ENCODE assay signal across 26 cellular contexts in the genomic region with DNA sequence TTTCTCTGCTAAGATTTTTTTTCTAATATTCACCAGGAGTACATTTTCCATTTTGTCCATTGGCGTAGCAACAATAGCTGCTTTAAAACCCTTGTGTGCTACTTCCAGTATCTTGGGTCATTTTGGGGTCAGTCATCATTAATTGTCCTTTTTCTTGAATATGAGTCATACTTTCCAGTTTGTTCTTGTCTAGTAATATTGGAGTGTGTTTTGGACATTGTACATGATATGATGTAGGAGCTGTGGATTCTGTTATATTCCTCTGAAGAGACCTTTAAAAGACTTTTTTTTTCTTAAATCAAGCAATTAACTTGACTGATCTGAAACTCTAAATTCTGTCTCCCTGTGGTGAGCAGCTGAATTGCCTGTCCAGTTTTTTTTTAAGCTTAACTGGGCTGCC. TPM values are rescaled to one million over a fixed set of nuclear protein-coding genes. Genes with fewer than 3 reads are reported as not detected.
DNase-seq lines count a peak whose midpoint lies in the region; ATAC-seq, FAIRE-seq and TF ChIP-seq lines count a peak whose summit lies in the region.
"Had no signal": no experiment of that assay in that cellular context is flagged by ENCODE, and none has a peak within 500 bp of the region (broad histone marks: within the 10 kb centered on the region; RNA-seq: fewer than 3 reads in every experiment).

No MANE protein-coding gene starts in this region.

- H3K27me3 ChIP-seq in bronchial epithelial cell (ENCODE audit: control insufficient read depth, insufficient read depth, low read length), result no peaks in the 10 kb centered on the region
- no peaks in the 10 kb centered on the region for H3K27me3 ChIP-seq in CD4-positive, alpha-beta memory T cell (ENCODE audit: insufficient read depth, low read length)
- H3K27me3 ChIP-seq: pancreas, tibial nerve had no signal

- no peak for TF ChIP-seq CTCF in bronchial epithelial cell (IDR thresholded peaks at IDR 0.05; ENCODE audit: insufficient read depth, low read length, severe bottlenecking)
- TF ChIP-seq CTCF in fibroblast of the aortic adventitia (IDR thresholded peaks at IDR 0.05; ENCODE audit: insufficient read depth, low read length), result peak; percentile 38

- H3K9me3 Mint-ChIP-seq in CD4-positive, alpha-beta memory T cell, result peaks cover 4 to 49% (median 39%) of the 10 kb centered on the region in 8 donors

- H3K27me3 Mint-ChIP-seq in CD4-positive, alpha-beta memory T cell, result no peaks in the 10 kb centered on the region
- H3K27me3 Mint-ChIP-seq: activated CD4-positive, alpha-beta memory T cell treated with anti-CD3 and anti-CD28 coated beads, Interleukin-2, amount 10 ng/mL, durations not matched to agents 7 days and 5 days; natural killer cell treated with Interleukin-12 subunit alpha and Interleukin-12 subunit beta and Interleukin-15 and Interleukin-18, amount 100 ng/mL, for 72 hours; stimulated activated naive CD8-positive, alpha-beta T cell treated with anti-CD3 and anti-CD28 coated beads, Interleukin-15, amount 100 ng/mL, for 72 hours had no signal

- H3K4me3 ChIP-seq in bronchial epithelial cell (ENCODE audit: low read depth, low read length) (no peak overlapping the region), fibroblast of the aortic adventitia (ENCODE audit: low read depth, low read length) (no peak overlapping the region)
- no peak overlapping the region for H3K4me3 ChIP-seq in CD4-positive, alpha-beta memory T cell (ENCODE audit: low read length in 2 of 2)
- H3K4me3 ChIP-seq: pancreas, tibial nerve had no signal

- intact Hi-C loops in CD4-positive, alpha-beta memory T cell (cut with micrococcal nuclease), result no loop called here
- intact Hi-C loops in left ventricle myocardium superior (cut with micrococcal nuclease), result no loop called here

- peaks cover 64 to 68% of the 10 kb centered on the region in 2 donors for H3K36me3 Mint-ChIP-seq in CD4-positive, alpha-beta memory T cell

- H3K4me1 ChIP-seq in CD4-positive, alpha-beta memory T cell (ENCODE audit: insufficient read depth, low read length), result no peaks in the 10 kb centered on the region
- H3K4me1 ChIP-seq: tibial nerve had no signal

- peaks cover 0 to 7% (median 1%) of the 10 kb centered on the region in 4 donors for H3K4me1 Mint-ChIP-seq in CD4-positive, alpha-beta memory T cell
- H3K4me1 Mint-ChIP-seq: stimulated activated naive CD8-positive, alpha-beta T cell treated with anti-CD3 and anti-CD28 coated beads, Interleukin-15, amount 100 ng/mL, for 72 hours; WTC11 had no signal

- no peak overlapping the region for H3K27ac Mint-ChIP-seq in CD4-positive, alpha-beta memory T cell
- H3K27ac Mint-ChIP-seq: activated CD4-positive, alpha-beta memory T cell treated with anti-CD3 and anti-CD28 coated beads, Interleukin-2, amount 10 ng/mL, durations not matched to agents 7 days and 5 days; natural killer cell treated with Interleukin-12 subunit alpha and Interleukin-12 subunit beta and Interleukin-15 and Interleukin-18, amount 100 ng/mL, for 72 hours; stimulated activated naive CD8-positive, alpha-beta T cell treated with anti-CD3 and anti-CD28 coated beads, Interleukin-15, amount 100 ng/mL, for 72 hours; WTC11 had no signal

- H3K9me3 ChIP-seq in CD4-positive, alpha-beta memory T cell (ENCODE audit: control insufficient read depth in 1 of 2, low read length in 2 of 2), result peaks cover 0 to 26% of the 10 kb centered on the region in 2 donors
- H3K9me3 ChIP-seq: pancreas had no signal

- CTCF ChIA-PET in CD4-positive, alpha-beta memory T cell (lab: Charles Lee; ENCODE audit: partially characterized antibody), result interaction anchor here (1.0 kb wide), 1 partner anchor 10 kb away, joined by 4 read pairs; no protein-coding TSS in a partner anchor

- POLR2A ChIA-PET in CD4-positive, alpha-beta memory T cell (lab: Charles Lee; ENCODE audit: partially characterized antibody), result no interaction called here

- H3K4me3 Mint-ChIP-seq in CD4-positive, alpha-beta memory T cell, result no peak overlapping the region
- H3K4me3 Mint-ChIP-seq: activated CD4-positive, alpha-beta memory T cell treated with anti-CD3 and anti-CD28 coated beads, Interleukin-2, amount 10 ng/mL, durations not matched to agents 7 days and 5 days; natural killer cell treated with Interleukin-12 subunit alpha and Interleukin-12 subunit beta and Interleukin-15 and Interleukin-18, amount 100 ng/mL, for 72 hours; stimulated activated naive CD8-positive, alpha-beta T cell treated with anti-CD3 and anti-CD28 coated beads, Interleukin-15, amount 100 ng/mL, for 72 hours; WTC11 had no signal

- DNase-seq in KBM-7 (peak; percentile 16), bronchial epithelial cell (ENCODE audit: low read depth) (peak; percentile 31), fibroblast of the aortic adventitia (ENCODE audit: low read depth) (no peak), NCI-H1105 (lab: John Stamatoyannopoulos, UW) (no peak), left ventricle myocardium superior (no peak)
- DNase-seq in CD4-positive, alpha-beta memory T cell, result no peak
- DNase-seq: activated CD4-positive, alpha-beta memory T cell treated with anti-CD3 and anti-CD28 coated beads, Interleukin-2, amount 10 ng/mL, durations not matched to agents 7 days and 5 days; activated naive CD4-positive, alpha-beta T cell; activated T-cell treated with anti-CD3 and anti-CD28 coated beads, Interleukin-2, amount 50 U/mL, for 1 hour; DMS79 treated with DMSO at 0.1 percent for 48 hours; effector CD8-positive, alpha-beta T cell; head of caudate nucleus; Karpas-422; NCI-H1105 treated with DMSO at 0.1 percent for 48 hours; NCI-H2081; pancreas; right cardiac atrium; stimulated activated naive CD8-positive, alpha-beta T cell treated with anti-CD3 and anti-CD28 coated beads, Interleukin-15, amount 100 ng/mL, for 72 hours; T-helper 9 cell had no signal

- no peak overlapping the region for H3K27ac ChIP-seq in CD4-positive, alpha-beta memory T cell (ENCODE audit: low read depth, low read length)
- H3K27ac ChIP-seq: pancreas, tibial nerve had no signal

- no peak for ATAC-seq in left ventricle myocardium superior
- ATAC-seq: left lobe of liver; natural killer cell treated with Interleukin-12 subunit alpha and Interleukin-12 subunit beta and Interleukin-15 and Interleukin-18, amount 100 ng/mL, for 72 hours; Panc1; pancreas; right cardiac atrium; stimulated activated naive CD8-positive, alpha-beta T cell treated with anti-CD3 and anti-CD28 coated beads, Interleukin-15, amount 100 ng/mL, for 72 hours; WTC11 had no signal

- FAIRE-seq in G401.6 (lab: Jason Lieb, UNC) (peak; percentile 19), bronchial epithelial cell (lab: Jason Lieb, UNC) (no peak)
- FAIRE-seq: HTR-8/SVneo, pancreas had no signal

- peaks cover 4% of the 10 kb centered on the region for H3K36me3 ChIP-seq in bronchial epithelial cell (ENCODE audit: control insufficient read depth, insufficient read depth, low read length)
- H3K36me3 ChIP-seq in CD4-positive, alpha-beta memory T cell (ENCODE audit: insufficient read depth, low read length), result no peaks in the 10 kb centered on the region
- H3K36me3 ChIP-seq: pancreas had no signal

- in situ Hi-C loops in KBM-7 (cut with MboI; ENCODE audit: low pct_unique_long_range_greater_than_20kb, low sequenced_read_pairs), result no loop called here

RNA-seq across cellular contexts. Expression of a gene that starts 40.8 kb away (rescaled TPM):
- 34.8 and 35.5 TPM in 2 replicates for total RNA-seq in bronchial epithelial cell
- total RNA-seq in fibroblast of the aortic adventitia (ENCODE audit: low replicate concordance), result 33.1 and 46.8 TPM in 2 replicates
- total RNA-seq in CD4-positive, alpha-beta memory T cell, result 10 to 100 TPM; 28.3 to 29.7 TPM
- 10 to 100 TPM; 13.8 to 17.4 TPM for polyA plus RNA-seq in CD4-positive, alpha-beta memory T cell
- 33.4 TPM for total RNA-seq in left ventricle myocardium superior

Comparison
In these comparisons a context has a peak if more than half of its experiments do, and no peak if none do; other contexts are left out.
1. DNase-seq: peak in KBM-7 (single experiment) and bronchial epithelial cell (single experiment); none in fibroblast of the aortic adventitia (single experiment), CD4-positive, alpha-beta memory T cell (0 of 5), NCI-H1105 (single experiment) and left ventricle myocardium superior (single experiment).